Comparison of ENCODE assay signal across 1 cellular context in genomic region chr10:70437721-70438120, GRCh38.
A peak's percentile ranks its signal among the peaks of the same experiment; 100 is the strongest.
TF ChIP-seq lines count a peak whose summit lies in the region.

No MANE protein-coding gene starts in this region.

TF ChIP-seq in K562, 482 proteins besides CTCF, POLR2A, EP300 and RAD21:
- TF ChIP-seq SPI1 (IDR thresholded peaks at IDR 0.05; ENCODE audit: borderline replicate concordance, low read depth, low read length) (0 out of 2 replicates have a peak, but pooled peaks have one; percentile 15), SUPT5H (IDR thresholded peaks at IDR 0.05) (no peak)
